In genomic region chr2:25760319-25760718, GRCh38 we compare ENCODE assay signal across 2 cellular contexts.
TF ChIP-seq lines count a peak whose summit lies in the region.

No MANE protein-coding gene starts in this region.

TF ChIP-seq in HepG2, 621 proteins besides CTCF, POLR2A, EP300 and RAD21:
- TF ChIP-seq PAXIP1 (CRISPR knock-in tag; conservative IDR thresholded peaks at IDR 0.05) (no peak), MAFK (conservative IDR thresholded peaks at IDR 0.05 in 1 of 2, IDR thresholded peaks at IDR 0.05 in 1 of 2; ENCODE audit: low read length in 2 of 2) (peak; percentile 69 to 79), KAT8 (CRISPR knock-in tag; IDR thresholded peaks at IDR 0.05) (no peak), ZNF180 (CRISPR knock-in tag; IDR thresholded peaks at IDR 0.05; ENCODE audit: borderline replicate concordance, low read depth) (no peak), GFI1 (CRISPR knock-in tag; IDR thresholded peaks at IDR 0.05; ENCODE audit: borderline replicate concordance) (no peak), MAFF (IDR thresholded peaks at IDR 0.05; ENCODE audit: low read depth, low read length) (peak; percentile 72), CENPT (CRISPR knock-in tag; IDR thresholded peaks at IDR 0.05; ENCODE audit: low read depth) (no peak), FLYWCH1 (CRISPR knock-in tag; IDR thresholded peaks at IDR 0.05) (no peak), ZFAT (CRISPR knock-in tag; conservative IDR thresholded peaks at IDR 0.05) (no peak), TAF1 (CRISPR knock-in tag; IDR thresholded peaks at IDR 0.05) (no peak)
- TF ChIP-seq, protein P1, sequence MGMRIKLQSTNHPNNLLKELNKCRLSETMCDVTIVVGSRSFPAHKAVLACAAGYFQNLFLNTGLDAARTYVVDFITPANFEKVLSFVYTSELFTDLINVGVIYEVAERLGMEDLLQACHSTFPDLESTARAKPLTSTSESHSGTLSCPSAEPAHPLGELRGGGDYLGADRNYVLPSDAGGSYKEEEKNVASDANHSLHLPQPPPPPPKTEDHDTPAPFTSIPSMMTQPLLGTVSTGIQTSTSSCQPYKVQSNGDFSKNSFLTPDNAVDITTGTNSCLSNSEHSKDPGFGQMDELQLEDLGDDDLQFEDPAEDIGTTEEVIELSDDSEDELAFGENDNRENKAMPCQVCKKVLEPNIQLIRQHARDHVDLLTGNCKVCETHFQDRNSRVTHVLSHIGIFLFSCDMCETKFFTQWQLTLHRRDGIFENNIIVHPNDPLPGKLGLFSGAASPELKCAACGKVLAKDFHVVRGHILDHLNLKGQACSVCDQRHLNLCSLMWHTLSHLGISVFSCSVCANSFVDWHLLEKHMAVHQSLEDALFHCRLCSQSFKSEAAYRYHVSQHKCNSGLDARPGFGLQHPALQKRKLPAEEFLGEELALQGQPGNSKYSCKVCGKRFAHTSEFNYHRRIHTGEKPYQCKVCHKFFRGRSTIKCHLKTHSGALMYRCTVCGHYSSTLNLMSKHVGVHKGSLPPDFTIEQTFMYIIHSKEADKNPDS (CRISPR knock-in tag; IDR thresholded peaks at IDR 0.05), result no peak
- TF ChIP-seq, protein P2, sequence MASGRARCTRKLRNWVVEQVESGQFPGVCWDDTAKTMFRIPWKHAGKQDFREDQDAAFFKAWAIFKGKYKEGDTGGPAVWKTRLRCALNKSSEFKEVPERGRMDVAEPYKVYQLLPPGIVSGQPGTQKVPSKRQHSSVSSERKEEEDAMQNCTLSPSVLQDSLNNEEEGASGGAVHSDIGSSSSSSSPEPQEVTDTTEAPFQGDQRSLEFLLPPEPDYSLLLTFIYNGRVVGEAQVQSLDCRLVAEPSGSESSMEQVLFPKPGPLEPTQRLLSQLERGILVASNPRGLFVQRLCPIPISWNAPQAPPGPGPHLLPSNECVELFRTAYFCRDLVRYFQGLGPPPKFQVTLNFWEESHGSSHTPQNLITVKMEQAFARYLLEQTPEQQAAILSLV (CRISPR knock-in tag; IDR thresholded peaks at IDR 0.05; ENCODE audit: borderline replicate concordance), result no peak

TF ChIP-seq in K562, 482 proteins besides CTCF, POLR2A, EP300 and RAD21 (continued from another document):
- TF ChIP-seq, protein P3, sequence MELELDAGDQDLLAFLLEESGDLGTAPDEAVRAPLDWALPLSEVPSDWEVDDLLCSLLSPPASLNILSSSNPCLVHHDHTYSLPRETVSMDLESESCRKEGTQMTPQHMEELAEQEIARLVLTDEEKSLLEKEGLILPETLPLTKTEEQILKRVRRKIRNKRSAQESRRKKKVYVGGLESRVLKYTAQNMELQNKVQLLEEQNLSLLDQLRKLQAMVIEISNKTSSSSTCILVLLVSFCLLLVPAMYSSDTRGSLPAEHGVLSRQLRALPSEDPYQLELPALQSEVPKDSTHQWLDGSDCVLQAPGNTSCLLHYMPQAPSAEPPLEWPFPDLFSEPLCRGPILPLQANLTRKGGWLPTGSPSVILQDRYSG (tag; conservative IDR thresholded peaks at IDR 0.05; ENCODE audit: low read depth), result no peak
- TF ChIP-seq HIVEP1 (CRISPR knock-in tag; IDR thresholded peaks at IDR 0.05) (no peak), E2F8 (IDR thresholded peaks at IDR 0.05; ENCODE audit: low read depth, partially characterized antibody) (no peak), RBM17 (IDR thresholded peaks at IDR 0.05; ENCODE audit: borderline replicate concordance, low read depth, low read length) (no peak)
